ENCODE assay signal across 9 cellular contexts in the genomic region with DNA sequence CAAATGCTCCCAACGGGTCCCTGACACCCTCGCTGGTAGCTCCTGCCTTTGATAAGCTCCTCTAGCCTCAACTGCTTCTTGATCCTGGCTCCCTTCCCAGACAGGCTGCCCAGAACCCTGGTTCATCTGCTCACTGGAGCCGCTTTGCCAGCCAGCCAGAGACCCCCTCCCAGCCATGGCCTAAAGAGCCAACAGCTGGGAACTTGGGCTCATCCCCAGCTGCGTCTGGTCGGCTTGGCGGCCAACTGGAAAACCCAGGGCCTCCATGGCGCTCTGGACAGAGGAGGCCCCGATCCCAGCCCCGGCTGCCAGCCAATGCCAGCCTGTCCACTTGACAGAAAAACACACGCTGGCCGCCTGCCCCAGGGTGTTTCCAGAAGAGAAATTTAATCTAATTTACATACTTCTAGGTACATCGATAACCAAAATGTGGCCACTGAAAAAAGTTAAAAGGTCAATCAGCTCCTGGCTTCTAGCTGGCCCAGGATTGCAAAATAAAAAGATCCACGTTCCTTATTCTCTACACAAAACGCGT. TPM values are rescaled to one million over a fixed set of nuclear protein-coding genes. Genes with fewer than 3 reads are reported as not detected.
DNase-seq lines count a peak whose midpoint lies in the region; ATAC-seq and TF ChIP-seq lines count a peak whose summit lies in the region.
"Had no signal": no experiment of that assay in that cellular context is flagged by ENCODE, and none has a peak within 500 bp of the region (broad histone marks: within the 10 kb centered on the region; RNA-seq: fewer than 3 reads in every experiment).

No MANE protein-coding gene starts in this region.

- peaks cover 33% of the 10 kb centered on the region for H3K36me3 Mint-ChIP-seq in mesothelial cell of epicardium
- H3K36me3 Mint-ChIP-seq in activated naive CD4-positive, alpha-beta T cell treated with anti-CD3 and anti-CD28 coated beads, Interleukin-2, amount 50 U/mL, for 72 hours = peaks cover 34 to 48% of the 10 kb centered on the region in 2 donors

- no peak overlapping the region for H3K4me3 Mint-ChIP-seq in mesothelial cell of epicardium
- H3K4me3 Mint-ChIP-seq: activated T-cell treated with anti-CD3 and anti-CD28 coated beads, Interleukin-2, amount 50 U/mL, for 4 hours had no signal

- peaks cover 7% of the 10 kb centered on the region; the same call in 1 of the 2 replicates for H3F3A ChIP-seq in MM.1S (ENCODE audit: insufficient read depth, low read length)

- H3K36me3 ChIP-seq in ascending aorta (peaks cover 43 to 44% of the 10 kb centered on the region in 2 donors), MM.1S (replicated peaks; ENCODE audit: insufficient read depth, low read length) (peaks cover 8% of the 10 kb centered on the region; the same call in 1 of the 2 replicates)

- peak overlapping the region; percentile 21 for H3K27ac Mint-ChIP-seq in mesothelial cell of epicardium
- H3K27ac Mint-ChIP-seq in activated naive CD4-positive, alpha-beta T cell treated with anti-CD3 and anti-CD28 coated beads, Interleukin-2, amount 50 U/mL, for 72 hours = no peak overlapping the region

- intact Hi-C loops in ascending aorta (cut with DNase I) = no loop called here

- peaks cover 14% of the 10 kb centered on the region for H3K4me1 Mint-ChIP-seq in mesothelial cell of epicardium

- H3K4me3 ChIP-seq in ascending aorta (no peak overlapping the region), MM.1S (ENCODE audit: low read length) (no peak overlapping the region)

- H3K9me2 ChIP-seq in MM.1S (replicated peaks; ENCODE audit: insufficient read depth, low read length) = no peaks in the 10 kb centered on the region

- H3K27ac ChIP-seq in C4-2B (peak overlapping the region; percentile 57), ascending aorta (peak overlapping the region; percentile 64 to 73), MM.1S (ENCODE audit: low read length) (no peak overlapping the region)

- TF ChIP-seq CTCF in C4-2B (conservative IDR thresholded peaks at IDR 0.05) (no peak), ascending aorta (IDR thresholded peaks at IDR 0.05) (no peak), mesothelial cell of epicardium (IDR thresholded peaks at IDR 0.05; ENCODE audit: unreplicated experiment) (no peak), MM.1S (IDR thresholded peaks at IDR 0.05; ENCODE audit: low read length) (no peak)

- ATAC-seq in activated naive CD4-positive, alpha-beta T cell treated with anti-CD3 and anti-CD28 coated beads, Interleukin-2, amount 50 U/mL, for 72 hours = no peak
- no peak for ATAC-seq in GM19023 (IDR thresholded peaks at IDR 0.05; ENCODE audit: unreplicated experiment)
- ATAC-seq: activated T-cell treated with anti-CD3 and anti-CD28 coated beads, Interleukin-2, amount 50 U/mL, for 4 hours had no signal

- H3K27me3 ChIP-seq in ascending aorta (no peaks in the 10 kb centered on the region), MM.1S (replicated peaks; ENCODE audit: insufficient read depth, low read length) (no peaks in the 10 kb centered on the region)

- H3K4me1 ChIP-seq in ascending aorta = peaks cover 5 to 21% of the 10 kb centered on the region in 2 donors
- H3K4me1 ChIP-seq in MM.1S (ENCODE audit: low read length) = peaks cover 13% of the 10 kb centered on the region

- no peak for DNase-seq in ascending aorta (ENCODE audit: low spot score in 2 of 2)
- DNase-seq in mesothelial cell of epicardium (ENCODE audit: low spot score in 2 of 2, unreplicated experiment in 2 of 2) = no peak
- no peak for DNase-seq in activated naive CD4-positive, alpha-beta T cell treated with anti-CD3 and anti-CD28 coated beads, Interleukin-2, amount 50 U/mL, for 72 hours (ENCODE audit: low spot score in 2 of 2)
- DNase-seq in MM.1S = no peak
- DNase-seq: activated T-cell treated with anti-CD3 and anti-CD28 coated beads, Interleukin-2, amount 50 U/mL, for 4 hours; AML-193; cortex of kidney had no signal

- H3K9me3 Mint-ChIP-seq in mesothelial cell of epicardium = peaks cover 3% of the 10 kb centered on the region
- H3K9me3 Mint-ChIP-seq in activated naive CD4-positive, alpha-beta T cell treated with anti-CD3 and anti-CD28 coated beads, Interleukin-2, amount 50 U/mL, for 72 hours = no peaks in the 10 kb centered on the region
- H3K9me3 Mint-ChIP-seq: activated T-cell treated with anti-CD3 and anti-CD28 coated beads, Interleukin-2, amount 50 U/mL, for 4 hours had no signal

- no peaks in the 10 kb centered on the region for H4K20me1 ChIP-seq in MM.1S (ENCODE audit: insufficient read depth, low read length)

- no peak overlapping the region for H3K4me2 ChIP-seq in MM.1S (ENCODE audit: low read depth, low read length)

- H2AFZ ChIP-seq in MM.1S (ENCODE audit: low read length) = no peak overlapping the region

- peaks cover 20% of the 10 kb centered on the region for H3K79me2 ChIP-seq in MM.1S (ENCODE audit: low read length)

- no peaks in the 10 kb centered on the region for H3K9me3 ChIP-seq in ascending aorta
- no peaks in the 10 kb centered on the region for H3K9me3 ChIP-seq in MM.1S (replicated peaks; ENCODE audit: insufficient read depth, low read length)

- H3K27me3 Mint-ChIP-seq in mesothelial cell of epicardium (ENCODE audit: low read depth) = no peaks in the 10 kb centered on the region

- no peak overlapping the region for H3K9ac ChIP-seq in MM.1S (ENCODE audit: low read length)

RNA-seq across cellular contexts. Expression of gene AKAP8L, which starts 3.0 kb away (rescaled TPM):
- 143 TPM for total RNA-seq in ascending aorta
- 239 to 262 TPM (median 254 TPM) in 3 replicates for total RNA-seq in mesothelial cell of epicardium
- 100 to 1,000 TPM in 1 of 2 donors, 10 to 100 TPM in 1; 70.9 to 114 TPM for total RNA-seq in activated naive CD4-positive, alpha-beta T cell treated with anti-CD3 and anti-CD28 coated beads, Interleukin-2, amount 50 U/mL, for 72 hours

RNA-seq across cellular contexts. Expression of gene WIZ, which starts 28.0 kb away (rescaled TPM):
- total RNA-seq in ascending aorta (90.4 TPM), mesothelial cell of epicardium (57.5 to 62.0 TPM (median 60.4 TPM) in 3 replicates)
- total RNA-seq in activated naive CD4-positive, alpha-beta T cell treated with anti-CD3 and anti-CD28 coated beads, Interleukin-2, amount 50 U/mL, for 72 hours = 10 to 100 TPM; 18.4 to 19.8 TPM

RNA-seq across cellular contexts. Expression of gene AKAP8, which starts 42.2 kb away (rescaled TPM):
- total RNA-seq in ascending aorta (17.0 TPM), mesothelial cell of epicardium (42.6 to 47.2 TPM (median 43.5 TPM) in 3 replicates)
- 10 to 100 TPM; 41.1 to 51.4 TPM for total RNA-seq in activated naive CD4-positive, alpha-beta T cell treated with anti-CD3 and anti-CD28 coated beads, Interleukin-2, amount 50 U/mL, for 72 hours

RNA-seq across cellular contexts. Expression of gene RASAL3, which starts 42.6 kb away (rescaled TPM):
- 4.4 TPM for total RNA-seq in ascending aorta
- total RNA-seq in mesothelial cell of epicardium = not detected in 3 replicates
- total RNA-seq in activated naive CD4-positive, alpha-beta T cell treated with anti-CD3 and anti-CD28 coated beads, Interleukin-2, amount 50 U/mL, for 72 hours = 100 to 1,000 TPM in 1 of 2 donors, 10 to 100 TPM in 1; 64.5 to 101 TPM

RNA-seq across cellular contexts. Expression of gene PGLYRP2, which starts 57.5 kb away (rescaled TPM):
- total RNA-seq in ascending aorta (not detected), mesothelial cell of epicardium (not detected in 3 replicates)
- total RNA-seq in activated naive CD4-positive, alpha-beta T cell treated with anti-CD3 and anti-CD28 coated beads, Interleukin-2, amount 50 U/mL, for 72 hours = under 1 TPM; 0.09 to 0.29 TPM
